In the genomic region with DNA sequence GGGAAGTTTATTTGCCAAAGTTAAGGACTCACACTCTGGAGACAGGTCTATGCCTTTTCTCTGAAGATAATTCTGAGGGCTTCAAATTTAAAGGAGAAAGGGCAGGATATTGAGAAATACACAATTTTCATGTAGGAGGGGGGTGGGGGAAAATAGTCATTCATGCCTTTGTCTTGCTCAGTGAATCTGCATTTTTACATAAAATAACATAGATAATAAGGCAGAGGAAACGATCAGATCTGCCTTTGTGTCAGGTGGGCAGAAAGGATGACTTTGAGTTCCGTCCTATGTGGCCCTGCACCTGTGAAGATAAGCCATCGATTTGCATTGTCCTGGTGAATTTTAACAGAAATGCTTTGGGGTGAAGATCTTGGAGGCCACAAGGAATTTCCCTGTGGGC, we compare ENCODE assay signal across 1 cellular context.
TF ChIP-seq lines count a peak whose summit lies in the region.

No MANE protein-coding gene starts in this region.

TF ChIP-seq in GM12878, 131 proteins besides CTCF, POLR2A, EP300 and RAD21 (continued from another document):
- TF ChIP-seq PAX5 (IDR thresholded peaks at IDR 0.05; ENCODE audit: borderline replicate concordance, low read depth, low read length) (no peak), NR2C2 (IDR thresholded peaks at IDR 0.05; ENCODE audit: borderline replicate concordance, control insufficient read depth, insufficient read length, low read depth) (no peak), IKZF2 (IDR thresholded peaks at IDR 0.05) (no peak), MTA2 (IDR thresholded peaks at IDR 0.05; ENCODE audit: low read depth) (no peak), NFIC (IDR thresholded peaks at IDR 0.05; ENCODE audit: low read depth, low read length) (no peak), CREM (IDR thresholded peaks at IDR 0.05; ENCODE audit: low read depth) (no peak), CBX5 (IDR thresholded peaks at IDR 0.05; ENCODE audit: low read depth) (no peak), BRCA1 (IDR thresholded peaks at IDR 0.05; ENCODE audit: low read depth, low read length) (no peak), LARP7 (IDR thresholded peaks at IDR 0.05) (no peak), MTA3 (IDR thresholded peaks at IDR 0.05; ENCODE audit: borderline replicate concordance, low read length) (no peak), RUNX3 (IDR thresholded peaks at IDR 0.05; ENCODE audit: low read length) (no peak)
- TF ChIP-seq, protein P1, sequence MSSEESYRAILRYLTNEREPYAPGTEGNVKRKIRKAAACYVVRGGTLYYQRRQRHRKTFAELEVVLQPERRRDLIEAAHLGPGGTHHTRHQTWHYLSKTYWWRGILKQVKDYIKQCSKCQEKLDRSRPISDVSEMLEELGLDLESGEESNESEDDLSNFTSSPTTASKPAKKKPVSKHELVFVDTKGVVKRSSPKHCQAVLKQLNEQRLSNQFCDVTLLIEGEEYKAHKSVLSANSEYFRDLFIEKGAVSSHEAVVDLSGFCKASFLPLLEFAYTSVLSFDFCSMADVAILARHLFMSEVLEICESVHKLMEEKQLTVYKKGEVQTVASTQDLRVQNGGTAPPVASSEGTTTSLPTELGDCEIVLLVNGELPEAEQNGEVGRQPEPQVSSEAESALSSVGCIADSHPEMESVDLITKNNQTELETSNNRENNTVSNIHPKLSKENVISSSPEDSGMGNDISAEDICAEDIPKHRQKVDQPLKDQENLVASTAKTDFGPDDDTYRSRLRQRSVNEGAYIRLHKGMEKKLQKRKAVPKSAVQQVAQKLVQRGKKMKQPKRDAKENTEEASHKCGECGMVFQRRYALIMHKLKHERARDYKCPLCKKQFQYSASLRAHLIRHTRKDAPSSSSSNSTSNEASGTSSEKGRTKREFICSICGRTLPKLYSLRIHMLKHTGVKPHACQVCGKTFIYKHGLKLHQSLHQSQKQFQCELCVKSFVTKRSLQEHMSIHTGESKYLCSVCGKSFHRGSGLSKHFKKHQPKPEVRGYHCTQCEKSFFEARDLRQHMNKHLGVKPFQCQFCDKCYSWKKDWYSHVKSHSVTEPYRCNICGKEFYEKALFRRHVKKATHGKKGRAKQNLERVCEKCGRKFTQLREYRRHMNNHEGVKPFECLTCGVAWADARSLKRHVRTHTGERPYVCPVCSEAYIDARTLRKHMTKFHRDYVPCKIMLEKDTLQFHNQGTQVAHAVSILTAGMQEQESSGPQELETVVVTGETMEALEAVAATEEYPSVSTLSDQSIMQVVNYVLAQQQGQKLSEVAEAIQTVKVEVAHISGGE (CRISPR knock-in tag; IDR thresholded peaks at IDR 0.05), result no peak
- TF ChIP-seq, protein P2, sequence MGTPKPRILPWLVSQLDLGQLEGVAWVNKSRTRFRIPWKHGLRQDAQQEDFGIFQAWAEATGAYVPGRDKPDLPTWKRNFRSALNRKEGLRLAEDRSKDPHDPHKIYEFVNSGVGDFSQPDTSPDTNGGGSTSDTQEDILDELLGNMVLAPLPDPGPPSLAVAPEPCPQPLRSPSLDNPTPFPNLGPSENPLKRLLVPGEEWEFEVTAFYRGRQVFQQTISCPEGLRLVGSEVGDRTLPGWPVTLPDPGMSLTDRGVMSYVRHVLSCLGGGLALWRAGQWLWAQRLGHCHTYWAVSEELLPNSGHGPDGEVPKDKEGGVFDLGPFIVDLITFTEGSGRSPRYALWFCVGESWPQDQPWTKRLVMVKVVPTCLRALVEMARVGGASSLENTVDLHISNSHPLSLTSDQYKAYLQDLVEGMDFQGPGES (IDR thresholded peaks at IDR 0.05), result no peak
- TF ChIP-seq, protein P3, sequence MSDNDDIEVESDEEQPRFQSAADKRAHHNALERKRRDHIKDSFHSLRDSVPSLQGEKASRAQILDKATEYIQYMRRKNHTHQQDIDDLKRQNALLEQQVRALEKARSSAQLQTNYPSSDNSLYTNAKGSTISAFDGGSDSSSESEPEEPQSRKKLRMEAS (IDR thresholded peaks at IDR 0.05; ENCODE audit: low read depth, low read length), result no peak
